17 cellular contexts compared by ENCODE assay signal in genomic region chr15:67322481-67322880, GRCh38.
"Had no signal": no experiment of that assay in that cellular context is flagged by ENCODE, and none has a peak within 500 bp of the region (broad histone marks: within the 10 kb centered on the region; RNA-seq: fewer than 3 reads in every experiment).

No MANE protein-coding gene starts in this region.

- H3K4me3 Mint-ChIP-seq: activated naive CD8-positive, alpha-beta T cell; naive thymus-derived CD4-positive, alpha-beta T cell; T-helper 2 cell treated with Interferon-gamma antibody and Interleukin-4, amounts not matched to agents 5 μg/mL and 100 μg/mL, for 36 hours had no signal

- H3K4me1 Mint-ChIP-seq: naive thymus-derived CD4-positive, alpha-beta T cell had no signal

- H3K4me3 ChIP-seq: cardiac muscle cell, colonic mucosa, lung, right lobe of liver had no signal

- H3K27me3 ChIP-seq: cardiac muscle cell, colonic mucosa, right lobe of liver had no signal

- H3K9me3 ChIP-seq: colonic mucosa, right lobe of liver had no signal

- H3K36me3 ChIP-seq: cardiac muscle cell, colonic mucosa, right lobe of liver had no signal

- H3K9me3 Mint-ChIP-seq: T-helper 2 cell treated with Interferon-gamma antibody and Interleukin-4, amounts not matched to agents 5 μg/mL and 100 μg/mL, for 36 hours had no signal

- H3K27ac Mint-ChIP-seq: activated naive CD8-positive, alpha-beta T cell; naive thymus-derived CD4-positive, alpha-beta T cell; progenitor cell of endocrine pancreas; T-helper 2 cell treated with Interferon-gamma antibody and Interleukin-4, amounts not matched to agents 5 μg/mL and 100 μg/mL, for 36 hours had no signal

- H3K27ac ChIP-seq: cardiac muscle cell, colonic mucosa, right lobe of liver had no signal

- H3K4me1 ChIP-seq: colonic mucosa, right lobe of liver had no signal

- H3K27me3 Mint-ChIP-seq: progenitor cell of endocrine pancreas had no signal

- DNase-seq: activated effector memory CD4-positive, alpha-beta T cell treated with Interleukin-2 at 50 U/mL for 16 hours; activated T-cell treated with anti-CD3 and anti-CD28 coated beads, Interleukin-2, amount 50 U/mL, for 1 hour; anterior cingulate cortex; colonic mucosa; left colon; naive thymus-derived CD4-positive, alpha-beta T cell; nucleus accumbens; right lobe of liver; stimulated activated CD4-positive, alpha-beta T cell treated with anti-CD3 and anti-CD28 coated beads, Interleukin-2, amount 100 ng/mL, for 24 hours; stimulated activated naive CD4-positive, alpha-beta T cell; substantia nigra; trophoblast cell had no signal
